10 cellular contexts compared by ENCODE assay signal in genomic region chr14:102084931-102085330, GRCh38. TPM values are rescaled to one million over a fixed set of nuclear protein-coding genes. Genes with fewer than 3 reads are reported as not detected.
DNase-seq lines count a peak whose midpoint lies in the region; ATAC-seq, FAIRE-seq and TF ChIP-seq lines count a peak whose summit lies in the region.
"Had no signal": no experiment of that assay in that cellular context is flagged by ENCODE, and none has a peak within 500 bp of the region (broad histone marks: within the 10 kb centered on the region; RNA-seq: fewer than 3 reads in every experiment).

No MANE protein-coding gene starts in this region.

- H3K27me3 Mint-ChIP-seq in astrocyte (ENCODE audit: low read depth, unreplicated experiment) (no peaks in the 10 kb centered on the region), type B pancreatic cell (no peaks in the 10 kb centered on the region)

- H3K9me3 ChIP-seq in heart right ventricle = no peaks in the 10 kb centered on the region
- H3K9me3 ChIP-seq in astrocyte (ENCODE audit: insufficient read depth, low read depth, low read length) = no peaks in the 10 kb centered on the region
- H3K9me3 ChIP-seq in lower lobe of right lung = no peaks in the 10 kb centered on the region

- peak overlapping the region; percentile 96 for H3K4me2 ChIP-seq in astrocyte (ENCODE audit: low read length)

- no peak for FAIRE-seq in astrocyte (lab: Jason Lieb, UNC)
- FAIRE-seq: D721Med had no signal

- H2AFZ ChIP-seq in astrocyte (ENCODE audit: low read depth, low read length) = no peak overlapping the region

- TF ChIP-seq CTCF in heart right ventricle (IDR thresholded peaks at IDR 0.05) (no peak), astrocyte (IDR thresholded peaks at IDR 0.05; ENCODE audit: insufficient read depth, low read depth, low read length) (no peak), lower lobe of right lung (IDR thresholded peaks at IDR 0.05) (no peak), type B pancreatic cell (conservative IDR thresholded peaks at IDR 0.05) (no peak)

- H3K27ac ChIP-seq in heart right ventricle (no peak overlapping the region), astrocyte (ENCODE audit: low read depth, low read length) (no peak overlapping the region), lower lobe of right lung (no peak overlapping the region)

- ATAC-seq in heart right ventricle = no peak
- ATAC-seq in Right ventricle myocardium superior (ENCODE audit: poor library complexity) = no peak
- no peak for ATAC-seq in lower lobe of right lung
- ATAC-seq in GM21723 (IDR thresholded peaks at IDR 0.05; ENCODE audit: unreplicated experiment) = no peak
- ATAC-seq: left colon had no signal

- peaks cover 0 to 62% (median 57%) of the 10 kb centered on the region in 9 donors for H3K36me3 ChIP-seq in heart right ventricle
- peaks cover 61% of the 10 kb centered on the region for H3K36me3 ChIP-seq in astrocyte (ENCODE audit: insufficient read depth, low read length)
- H3K36me3 ChIP-seq in lower lobe of right lung = peaks cover 62% of the 10 kb centered on the region

- intact Hi-C loops in heart right ventricle (cut with DNase I) (loop anchor here in 5 of 10 donors (5.0 to 10.0 kb wide), 5 partner anchors 38 to 230 kb away; partner anchors contain the start of genes ZNF839 (in 2 of the 5), DYNC1H1 (in 1 of the 5) and WDR20 (in 1 of the 5)), Right ventricle myocardium superior (cut with DNase I) (no loop called here), lower lobe of right lung (cut with DNase I) (no loop called here)

- 81 to 84% methylated on average over 6 of the region's 6 CpGs for WGBS in heart right ventricle, 2 donors

- H3K4me3 ChIP-seq in heart right ventricle = peak overlapping the region in 7 of 10 donors; percentile 72 to 99 (median 90)
- H3K4me3 ChIP-seq in astrocyte (ENCODE audit: insufficient read depth, low read depth, low read length) = peak overlapping the region; percentile 93
- H3K4me3 ChIP-seq in lower lobe of right lung = peak overlapping the region; percentile 77

- H3K27me3 ChIP-seq in heart right ventricle (no peaks in the 10 kb centered on the region), astrocyte (ENCODE audit: insufficient read depth, low read length) (no peaks in the 10 kb centered on the region), lower lobe of right lung (ENCODE audit: low read depth) (no peaks in the 10 kb centered on the region)

- H3K4me1 Mint-ChIP-seq in astrocyte (ENCODE audit: low read depth, unreplicated experiment) (peaks cover 38% of the 10 kb centered on the region), type B pancreatic cell (ENCODE audit: unreplicated experiment) (peaks cover 50% of the 10 kb centered on the region)

- H3K9ac ChIP-seq in astrocyte (ENCODE audit: low read length) = peak overlapping the region; percentile 97

- H3K4me3 Mint-ChIP-seq in astrocyte (ENCODE audit: unreplicated experiment) (peak overlapping the region; percentile 95), type B pancreatic cell (peak overlapping the region; percentile 98)

- H4K20me1 ChIP-seq in astrocyte (ENCODE audit: insufficient read depth, low read length) = peaks cover 66% of the 10 kb centered on the region

- H3K36me3 Mint-ChIP-seq in astrocyte (ENCODE audit: low read depth, unreplicated experiment) = peaks cover 27% of the 10 kb centered on the region
- peaks cover 59% of the 10 kb centered on the region for H3K36me3 Mint-ChIP-seq in type B pancreatic cell

- DNase-seq in heart right ventricle (no peak), Right ventricle myocardium superior (no peak), astrocyte (ENCODE audit: low read depth) (no peak), lower lobe of right lung (no peak), type B pancreatic cell (ENCODE audit: extremely low spot score, unreplicated experiment) (no peak), NCI-H345 treated with DMSO at 0.1 percent for 48 hours (lab: John Stamatoyannopoulos, UW; ENCODE audit: unreplicated experiment) (no peak), OCI-M1 (lab: John Stamatoyannopoulos, UW) (no peak)
- DNase-seq: left colon had no signal

- H3K4me1 ChIP-seq in heart right ventricle (peaks cover 5 to 62% (median 59%) of the 10 kb centered on the region in 9 donors), astrocyte (ENCODE audit: insufficient read depth, low read length) (peaks cover 35% of the 10 kb centered on the region), lower lobe of right lung (peaks cover 59% of the 10 kb centered on the region)

- H3K9me3 Mint-ChIP-seq in astrocyte (ENCODE audit: unreplicated experiment) (no peaks in the 10 kb centered on the region), type B pancreatic cell (no peaks in the 10 kb centered on the region)

- H3K79me2 ChIP-seq in astrocyte (ENCODE audit: insufficient read depth, low read length) = peaks cover 69% of the 10 kb centered on the region

- H3K27ac Mint-ChIP-seq in astrocyte (ENCODE audit: unreplicated experiment) (peak overlapping the region; percentile 7), type B pancreatic cell (peak overlapping the region; percentile 96)

RNA-seq across cellular contexts. Expression of gene HSP90AA1, which starts 1.9 kb away (rescaled TPM):
- total RNA-seq in heart right ventricle (100 to 1,000 TPM; 315 to 501 (median 402) TPM), Right ventricle myocardium superior (483 TPM), astrocyte (352 and 428 TPM in 2 replicates), lower lobe of right lung (540 TPM), type B pancreatic cell (ENCODE audit: low replicate concordance) (585 and 652 TPM in 2 replicates)
- polyA plus RNA-seq in heart right ventricle = 100 to 1,000 TPM; 525 to 612 TPM

RNA-seq across cellular contexts. Expression of gene WDR20, which starts 54.8 kb away (rescaled TPM):
- total RNA-seq in heart right ventricle (10 to 100 TPM; 19.0 to 28.0 (median 20.6) TPM), Right ventricle myocardium superior (19.2 TPM), astrocyte (22.4 and 23.6 TPM in 2 replicates), lower lobe of right lung (26.2 TPM), type B pancreatic cell (ENCODE audit: low replicate concordance) (33.4 and 49.7 TPM in 2 replicates)
- 10 to 100 TPM; 10.7 to 16.4 TPM for polyA plus RNA-seq in heart right ventricle
